ENCODE assay signal across 1 cellular context in genomic region chr4:78776031-78776728, GRCh38.
TF ChIP-seq lines count a peak whose summit lies in the region.

TSS of gene BMP2K (plus strand) at chr4:78776350. CDS start at chr4:78776544, 194 bp downstream.

TF ChIP-seq in K562, 482 proteins besides CTCF, POLR2A, EP300 and RAD21 (continued from another document and continues in another):
- TF ChIP-seq, protein P1, sequence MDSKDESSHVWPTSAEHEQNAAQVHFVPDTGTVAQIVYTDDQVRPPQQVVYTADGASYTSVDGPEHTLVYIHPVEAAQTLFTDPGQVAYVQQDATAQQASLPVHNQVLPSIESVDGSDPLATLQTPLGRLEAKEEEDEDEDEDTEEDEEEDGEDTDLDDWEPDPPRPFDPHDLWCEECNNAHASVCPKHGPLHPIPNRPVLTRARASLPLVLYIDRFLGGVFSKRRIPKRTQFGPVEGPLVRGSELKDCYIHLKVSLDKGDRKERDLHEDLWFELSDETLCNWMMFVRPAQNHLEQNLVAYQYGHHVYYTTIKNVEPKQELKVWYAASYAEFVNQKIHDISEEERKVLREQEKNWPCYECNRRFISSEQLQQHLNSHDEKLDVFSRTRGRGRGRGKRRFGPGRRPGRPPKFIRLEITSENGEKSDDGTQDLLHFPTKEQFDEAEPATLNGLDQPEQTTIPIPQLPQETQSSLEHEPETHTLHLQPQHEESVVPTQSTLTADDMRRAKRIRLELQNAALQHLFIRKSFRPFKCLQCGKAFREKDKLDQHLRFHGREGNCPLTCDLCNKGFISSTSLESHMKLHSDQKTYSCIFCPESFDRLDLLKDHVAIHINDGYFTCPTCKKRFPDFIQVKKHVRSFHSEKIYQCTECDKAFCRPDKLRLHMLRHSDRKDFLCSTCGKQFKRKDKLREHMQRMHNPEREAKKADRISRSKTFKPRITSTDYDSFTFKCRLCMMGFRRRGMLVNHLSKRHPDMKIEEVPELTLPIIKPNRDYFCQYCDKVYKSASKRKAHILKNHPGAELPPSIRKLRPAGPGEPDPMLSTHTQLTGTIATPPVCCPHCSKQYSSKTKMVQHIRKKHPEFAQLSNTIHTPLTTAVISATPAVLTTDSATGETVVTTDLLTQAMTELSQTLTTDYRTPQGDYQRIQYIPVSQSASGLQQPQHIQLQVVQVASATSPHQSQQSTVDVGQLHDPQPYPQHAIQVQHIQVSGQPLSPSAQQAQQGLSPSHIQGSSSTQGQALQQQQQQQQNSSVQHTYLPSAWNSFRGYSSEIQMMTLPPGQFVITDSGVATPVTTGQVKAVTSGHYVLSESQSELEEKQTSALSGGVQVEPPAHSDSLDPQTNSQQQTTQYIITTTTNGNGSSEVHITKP (IDR thresholded peaks at IDR 0.05; ENCODE audit: partially characterized antibody), result no peak
- TF ChIP-seq ZNF12 (CRISPR knock-in tag; IDR thresholded peaks at IDR 0.05), result no peak
- no peak for TF ChIP-seq NR2C2 (CRISPR knock-in tag; IDR thresholded peaks at IDR 0.05)
- TF ChIP-seq NR2C2 (tag; IDR thresholded peaks at IDR 0.05), result peak; percentile 2; the same call in 1 of the 2 replicates
- TF ChIP-seq HCFC1 (IDR thresholded peaks at IDR 0.05; ENCODE audit: low read depth, low read length), result no peak
- no peak for TF ChIP-seq HMG20A (CRISPR knock-in tag; conservative IDR thresholded peaks at IDR 0.05)
- TF ChIP-seq ZNF778 (CRISPR knock-in tag; IDR thresholded peaks at IDR 0.05), result no peak
- TF ChIP-seq ZFP1 (CRISPR knock-in tag; IDR thresholded peaks at IDR 0.05), result no peak
- no peak for TF ChIP-seq EHMT2 (IDR thresholded peaks at IDR 0.05)
- TF ChIP-seq ARID1B (IDR thresholded peaks at IDR 0.05), result no peak
- TF ChIP-seq SMARCA5 (IDR thresholded peaks at IDR 0.05), result no peak
- TF ChIP-seq HDAC3 (IDR thresholded peaks at IDR 0.05; ENCODE audit: borderline replicate concordance, partially characterized antibody), result no peak
- TF ChIP-seq ESRRB (CRISPR knock-in tag; IDR thresholded peaks at IDR 0.05; ENCODE audit: borderline replicate concordance), result no peak
- no peak for TF ChIP-seq MXD1 (CRISPR knock-in tag; IDR thresholded peaks at IDR 0.05; ENCODE audit: borderline replicate concordance, poor library complexity, severe bottlenecking)
- TF ChIP-seq ZNF395 (CRISPR knock-in tag; IDR thresholded peaks at IDR 0.05), result no peak
- 0 out of 2 replicates have a peak, but pooled peaks have one; percentile 72 for TF ChIP-seq ILF3 (IDR thresholded peaks at IDR 0.05; ENCODE audit: borderline replicate concordance)
- TF ChIP-seq SIN3A (IDR thresholded peaks at IDR 0.05; ENCODE audit: borderline replicate concordance in 2 of 2, control insufficient read depth in 1 of 2, low read depth in 2 of 2, low read length in 2 of 2), result peak; percentile 38 to 66; a peak in 2 of 4 replicates
- TF ChIP-seq THRAP3 (IDR thresholded peaks at IDR 0.05; ENCODE audit: borderline replicate concordance), result no peak
- TF ChIP-seq PCBP1 (IDR thresholded peaks at IDR 0.05; ENCODE audit: low read depth, low read length, poor library complexity, severe bottlenecking), result peak; percentile 9
- TF ChIP-seq FOXA1 (IDR thresholded peaks at IDR 0.05; ENCODE audit: borderline replicate concordance), result no peak
- TF ChIP-seq ETV5 (CRISPR knock-in tag; IDR thresholded peaks at IDR 0.05; ENCODE audit: low read depth), result no peak
- peak in 1 of 2 experiments; percentile 73; a peak in 1 of 4 replicates for TF ChIP-seq TEAD1 (CRISPR knock-in tag; IDR thresholded peaks at IDR 0.05)
- no peak for TF ChIP-seq MTA2 (IDR thresholded peaks at IDR 0.05; ENCODE audit: low read depth)
- no peak for TF ChIP-seq ZNF165 (CRISPR knock-in tag; IDR thresholded peaks at IDR 0.05; ENCODE audit: borderline replicate concordance)
- TF ChIP-seq, protein P2, sequence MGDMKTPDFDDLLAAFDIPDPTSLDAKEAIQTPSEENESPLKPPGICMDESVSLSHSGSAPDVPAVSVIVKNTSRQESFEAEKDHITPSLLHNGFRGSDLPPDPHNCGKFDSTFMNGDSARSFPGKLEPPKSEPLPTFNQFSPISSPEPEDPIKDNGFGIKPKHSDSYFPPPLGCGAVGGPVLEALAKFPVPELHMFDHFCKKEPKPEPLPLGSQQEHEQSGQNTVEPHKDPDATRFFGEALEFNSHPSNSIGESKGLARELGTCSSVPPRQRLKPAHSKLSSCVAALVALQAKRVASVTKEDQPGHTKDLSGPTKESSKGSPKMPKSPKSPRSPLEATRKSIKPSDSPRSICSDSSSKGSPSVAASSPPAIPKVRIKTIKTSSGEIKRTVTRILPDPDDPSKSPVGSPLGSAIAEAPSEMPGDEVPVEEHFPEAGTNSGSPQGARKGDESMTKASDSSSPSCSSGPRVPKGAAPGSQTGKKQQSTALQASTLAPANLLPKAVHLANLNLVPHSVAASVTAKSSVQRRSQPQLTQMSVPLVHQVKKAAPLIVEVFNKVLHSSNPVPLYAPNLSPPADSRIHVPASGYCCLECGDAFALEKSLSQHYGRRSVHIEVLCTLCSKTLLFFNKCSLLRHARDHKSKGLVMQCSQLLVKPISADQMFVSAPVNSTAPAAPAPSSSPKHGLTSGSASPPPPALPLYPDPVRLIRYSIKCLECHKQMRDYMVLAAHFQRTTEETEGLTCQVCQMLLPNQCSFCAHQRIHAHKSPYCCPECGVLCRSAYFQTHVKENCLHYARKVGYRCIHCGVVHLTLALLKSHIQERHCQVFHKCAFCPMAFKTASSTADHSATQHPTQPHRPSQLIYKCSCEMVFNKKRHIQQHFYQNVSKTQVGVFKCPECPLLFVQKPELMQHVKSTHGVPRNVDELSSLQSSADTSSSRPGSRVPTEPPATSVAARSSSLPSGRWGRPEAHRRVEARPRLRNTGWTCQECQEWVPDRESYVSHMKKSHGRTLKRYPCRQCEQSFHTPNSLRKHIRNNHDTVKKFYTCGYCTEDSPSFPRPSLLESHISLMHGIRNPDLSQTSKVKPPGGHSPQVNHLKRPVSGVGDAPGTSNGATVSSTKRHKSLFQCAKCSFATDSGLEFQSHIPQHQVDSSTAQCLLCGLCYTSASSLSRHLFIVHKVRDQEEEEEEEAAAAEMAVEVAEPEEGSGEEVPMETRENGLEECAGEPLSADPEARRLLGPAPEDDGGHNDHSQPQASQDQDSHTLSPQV (IDR thresholded peaks at IDR 0.05), result no peak
- TF ChIP-seq ATF4 (CRISPR knock-in tag; IDR thresholded peaks at IDR 0.05), result no peak
- no peak for TF ChIP-seq XRCC3 (IDR thresholded peaks at IDR 0.05)
- no peak for TF ChIP-seq ZNF124 (CRISPR knock-in tag; IDR thresholded peaks at IDR 0.05)
- TF ChIP-seq PPARD (CRISPR knock-in tag; IDR thresholded peaks at IDR 0.05), result no peak
- TF ChIP-seq NFIX (CRISPR knock-in tag; IDR thresholded peaks at IDR 0.05; ENCODE audit: low read depth), result no peak
- no peak for TF ChIP-seq SIRT6 (IDR thresholded peaks at IDR 0.05; ENCODE audit: low read depth, low read length)
- TF ChIP-seq MCM2 (IDR thresholded peaks at IDR 0.05; ENCODE audit: low read depth), result no peak
- no peak for TF ChIP-seq L3MBTL2 (IDR thresholded peaks at IDR 0.05)
- TF ChIP-seq, protein P3, sequence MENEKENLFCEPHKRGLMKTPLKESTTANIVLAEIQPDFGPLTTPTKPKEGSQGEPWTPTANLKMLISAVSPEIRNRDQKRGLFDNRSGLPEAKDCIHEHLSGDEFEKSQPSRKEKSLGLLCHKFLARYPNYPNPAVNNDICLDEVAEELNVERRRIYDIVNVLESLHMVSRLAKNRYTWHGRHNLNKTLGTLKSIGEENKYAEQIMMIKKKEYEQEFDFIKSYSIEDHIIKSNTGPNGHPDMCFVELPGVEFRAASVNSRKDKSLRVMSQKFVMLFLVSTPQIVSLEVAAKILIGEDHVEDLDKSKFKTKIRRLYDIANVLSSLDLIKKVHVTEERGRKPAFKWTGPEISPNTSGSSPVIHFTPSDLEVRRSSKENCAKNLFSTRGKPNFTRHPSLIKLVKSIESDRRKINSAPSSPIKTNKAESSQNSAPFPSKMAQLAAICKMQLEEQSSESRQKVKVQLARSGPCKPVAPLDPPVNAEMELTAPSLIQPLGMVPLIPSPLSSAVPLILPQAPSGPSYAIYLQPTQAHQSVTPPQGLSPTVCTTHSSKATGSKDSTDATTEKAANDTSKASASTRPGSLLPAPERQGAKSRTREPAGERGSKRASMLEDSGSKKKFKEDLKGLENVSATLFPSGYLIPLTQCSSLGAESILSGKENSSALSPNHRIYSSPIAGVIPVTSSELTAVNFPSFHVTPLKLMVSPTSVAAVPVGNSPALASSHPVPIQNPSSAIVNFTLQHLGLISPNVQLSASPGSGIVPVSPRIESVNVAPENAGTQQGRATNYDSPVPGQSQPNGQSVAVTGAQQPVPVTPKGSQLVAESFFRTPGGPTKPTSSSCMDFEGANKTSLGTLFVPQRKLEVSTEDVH (IDR thresholded peaks at IDR 0.05; ENCODE audit: low read depth, partially characterized antibody), result no peak
- no peak for TF ChIP-seq NR4A1 (CRISPR knock-in tag; IDR thresholded peaks at IDR 0.05)
- no peak for TF ChIP-seq NR4A1 (tag; IDR thresholded peaks at IDR 0.05)
- no peak for TF ChIP-seq MCM3 (IDR thresholded peaks at IDR 0.05)
- TF ChIP-seq ZNF75A (CRISPR knock-in tag; IDR thresholded peaks at IDR 0.05), result no peak
- TF ChIP-seq, protein P4, sequence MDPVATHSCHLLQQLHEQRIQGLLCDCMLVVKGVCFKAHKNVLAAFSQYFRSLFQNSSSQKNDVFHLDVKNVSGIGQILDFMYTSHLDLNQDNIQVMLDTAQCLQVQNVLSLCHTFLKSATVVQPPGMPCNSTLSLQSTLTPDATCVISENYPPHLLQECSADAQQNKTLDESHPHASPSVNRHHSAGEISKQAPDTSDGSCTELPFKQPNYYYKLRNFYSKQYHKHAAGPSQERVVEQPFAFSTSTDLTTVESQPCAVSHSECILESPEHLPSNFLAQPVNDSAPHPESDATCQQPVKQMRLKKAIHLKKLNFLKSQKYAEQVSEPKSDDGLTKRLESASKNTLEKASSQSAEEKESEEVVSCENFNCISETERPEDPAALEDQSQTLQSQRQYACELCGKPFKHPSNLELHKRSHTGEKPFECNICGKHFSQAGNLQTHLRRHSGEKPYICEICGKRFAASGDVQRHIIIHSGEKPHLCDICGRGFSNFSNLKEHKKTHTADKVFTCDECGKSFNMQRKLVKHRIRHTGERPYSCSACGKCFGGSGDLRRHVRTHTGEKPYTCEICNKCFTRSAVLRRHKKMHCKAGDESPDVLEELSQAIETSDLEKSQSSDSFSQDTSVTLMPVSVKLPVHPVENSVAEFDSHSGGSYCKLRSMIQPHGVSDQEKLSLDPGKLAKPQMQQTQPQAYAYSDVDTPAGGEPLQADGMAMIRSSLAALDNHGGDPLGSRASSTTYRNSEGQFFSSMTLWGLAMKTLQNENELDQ (CRISPR knock-in tag; IDR thresholded peaks at IDR 0.05; ENCODE audit: borderline replicate concordance), result no peak
- TF ChIP-seq HINFP (tag; conservative IDR thresholded peaks at IDR 0.05; ENCODE audit: low read depth), result no peak
- no peak for TF ChIP-seq SMAD3 (CRISPR knock-in tag; conservative IDR thresholded peaks at IDR 0.05)
- no peak for TF ChIP-seq SOX6 (IDR thresholded peaks at IDR 0.05)
- TF ChIP-seq JUND (IDR thresholded peaks at IDR 0.05; ENCODE audit: borderline replicate concordance, low read depth, low read length), result no peak; the same call in 1 of the 2 replicates
- no peak; the same call in 2 of the 3 replicates for TF ChIP-seq JUND (tag; IDR thresholded peaks at IDR 0.05; ENCODE audit: borderline replicate concordance, low read depth, low read length)
- peak; percentile 90 for TF ChIP-seq TAF1 (IDR thresholded peaks at IDR 0.05; ENCODE audit: control insufficient read depth, extremely low read depth, insufficient read depth, low read length, severe bottlenecking)
- TF ChIP-seq ZNF224 (CRISPR knock-in tag; IDR thresholded peaks at IDR 0.05), result no peak
- TF ChIP-seq CREBBP (IDR thresholded peaks at IDR 0.05; ENCODE audit: low read depth, low read length), result no peak
- no peak for TF ChIP-seq ZNF347 (CRISPR knock-in tag; IDR thresholded peaks at IDR 0.05; ENCODE audit: low read depth)
- TF ChIP-seq MAZ (CRISPR knock-in tag; conservative IDR thresholded peaks at IDR 0.05 in 1 of 2, IDR thresholded peaks at IDR 0.05 in 1 of 2), result peak; percentile 7 to 72; a peak in 2 of 4 replicates
- no peak for TF ChIP-seq KLF6 (CRISPR knock-in tag; IDR thresholded peaks at IDR 0.05; ENCODE audit: borderline replicate concordance)
